28 cellular contexts compared by ENCODE assay signal in genomic region chr2:140091926-140092325, GRCh38.
"Had no signal": no experiment of that assay in that cellular context is flagged by ENCODE, and none has a peak within 500 bp of the region (broad histone marks: within the 10 kb centered on the region; RNA-seq: fewer than 3 reads in every experiment).

No MANE protein-coding gene starts in this region.

- DNase-seq: activated CD4-positive, alpha-beta memory T cell treated with anti-CD3 and anti-CD28 coated beads, Interleukin-2, amount 10 ng/mL, durations not matched to agents 7 days and 5 days; activated CD4-positive, alpha-beta T cell treated with anti-CD3 and anti-CD28 coated beads for 1 hour; activated CD4-positive, alpha-beta T cell treated with anti-CD3 and anti-CD28 coated beads for 4 hours; activated CD4-positive, alpha-beta T cell treated with anti-CD3 and anti-CD28 coated beads, Interleukin-2, amount 10 ng/mL, durations not matched to agents 7 days and 5 days; activated CD4-positive, alpha-beta T cell treated with anti-CD3 and anti-CD28 coated beads, Interleukin-2, amount 50 U/mL, for 4 hours; activated CD8-positive, alpha-beta memory T cell treated with anti-CD3 and anti-CD28 coated beads, Interleukin-2, amount 50 U/mL, for 48 hours; activated effector memory CD4-positive, alpha-beta T cell treated with anti-CD3 and anti-CD28 coated beads, Interleukin-2, amount 50 U/mL, for 16 hours; activated naive CD4-positive, alpha-beta T cell treated with anti-CD3 and anti-CD28 coated beads for 36 hours; activated naive CD8-positive, alpha-beta T cell treated with anti-CD3 and anti-CD28 coated beads for 36 hours; activated naive CD8-positive, alpha-beta T cell treated with anti-CD3 and anti-CD28 coated beads, Interleukin-2, amount 50 U/mL, for 24 hours; activated T-cell treated with anti-CD3 and anti-CD28 coated beads for 4 hours; activated T-cell treated with anti-CD3 and anti-CD28 coated beads, Interleukin-2, amount 50 U/mL, for 4 hours; adrenal gland; amygdala; aorta; body of pancreas; caudate nucleus; cortex of kidney; dermis blood vessel endothelial cell; effector CD4-positive, alpha-beta T cell; effector memory CD8-positive, alpha-beta T cell; erythroblast; foreskin melanocyte; heart right ventricle; T-helper 2 cell had no signal

- ATAC-seq: activated naive CD8-positive, alpha-beta T cell treated with anti-CD3 and anti-CD28 coated beads, Interleukin-2, amount 50 U/mL, for 24 hours; activated T-cell treated with anti-CD3 and anti-CD28 coated beads, Interleukin-2, amount 50 U/mL, for 4 hours; activated T-helper 17 cell treated with anti-CD3 and anti-CD28 coated beads, Interleukin-2, amount 50 U/mL, for 72 hours; body of pancreas; effector memory CD8-positive, alpha-beta T cell; gastroesophageal sphincter; heart right ventricle; WTC11 had no signal
